ENCODE assay signal across 10 cellular contexts in genomic region chr3:124429129-124429815, GRCh38.
DNase-seq lines count a peak whose midpoint lies in the region; ATAC-seq, FAIRE-seq and TF ChIP-seq lines count a peak whose summit lies in the region.
"Had no signal": no experiment of that assay in that cellular context is flagged by ENCODE, and none has a peak within 500 bp of the region (broad histone marks: within the 10 kb centered on the region; RNA-seq: fewer than 3 reads in every experiment).

No MANE protein-coding gene starts in this region.

- BruUV-seq in HepG2 (replicated peaks; lab: Mats Ljungman, UMichigan): no TSS peak

- H3K9ac ChIP-seq in HepG2 (ENCODE audit: insufficient read depth, low read depth, low read length): no peak overlapping the region

- H4K20me1 ChIP-seq in HepG2 (ENCODE audit: insufficient read depth, low read length): no peaks in the 10 kb centered on the region

- H3K4me2 ChIP-seq in HepG2 (ENCODE audit: low read depth, low read length): no peak overlapping the region

- POLR2A ChIA-PET in HepG2 (lab: Yijun Ruan, JAX): no interaction called here

- peaks cover 0 to 4% of the 10 kb centered on the region in 2 experiments; a peak in 1 of 5 replicates for H3K27me3 ChIP-seq in HepG2 (ENCODE audit: control insufficient read depth in 1 of 2, insufficient read depth in 2 of 2, low read length in 2 of 2)

- no peak overlapping the region for H2AFZ ChIP-seq in HepG2 (ENCODE audit: low read length)

- TF ChIP-seq POLR2A in HepG2 (IDR thresholded peaks at IDR 0.05; ENCODE audit: insufficient read depth in 1 of 2, low read depth in 2 of 2, low read length in 2 of 2): no peak

- in situ Hi-C loops in HepG2 (cut with HindIII; ENCODE audit: extremely low pct_ligation_motif_present, low pct_unique_long_range_greater_than_20kb): no loop called here

- 1% methylated on average over 3 of the region's 3 CpGs for WGBS in HepG2 (ENCODE audit: low lambda C conversion rate)

- intact Hi-C loops in HepG2 (cut with micrococcal nuclease; ENCODE audit: unreplicated experiment): no loop called here

- CTCF ChIA-PET in HepG2 (lab: Yijun Ruan, JAX; ENCODE audit: low intra/inter-chr PET ratio, low total read pairs): no interaction called here

- no peak overlapping the region for H3K27ac ChIP-seq in HepG2 (ENCODE audit: extremely low read length, insufficient read depth, low read length)

- no peaks in the 10 kb centered on the region for H3K9me3 ChIP-seq in HepG2 (ENCODE audit: low read length)

- no peaks in the 10 kb centered on the region for H3K4me1 ChIP-seq in HepG2 (ENCODE audit: insufficient read depth, low read length)

- TF ChIP-seq RAD21 in HepG2 (CRISPR knock-in tag; IDR thresholded peaks at IDR 0.05): no peak

- H3K36me3 ChIP-seq in HepG2 (replicated peaks in 1 of 2; ENCODE audit: control insufficient read depth in 1 of 2, insufficient read depth in 2 of 2, low read length in 2 of 2): no peaks in the 10 kb centered on the region

- H3K4me3 ChIP-seq in fibroblast of villous mesenchyme (ENCODE audit: low read depth, low read length): no peak overlapping the region
- no peak overlapping the region for H3K4me3 ChIP-seq in HepG2 (replicated peaks in 1 of 3; ENCODE audit: insufficient read depth in 1 of 3, low read depth in 2 of 3, low read length in 3 of 3)

- TF ChIP-seq EP300 in HepG2 (IDR thresholded peaks at IDR 0.05; ENCODE audit: low read depth in 2 of 2, low read length in 2 of 2): no peak
- TF ChIP-seq EP300 in HepG2 (CRISPR knock-in tag; IDR thresholded peaks at IDR 0.05; ENCODE audit: borderline replicate concordance): no peak

- FAIRE-seq in HepG2 (lab: Jason Lieb, UNC): no peak

- no peak for ATAC-seq in HepG2

- peak; percentile 93 for DNase-seq in COLO829 (ENCODE audit: low spot score)
- peak; percentile 47 for DNase-seq in LHCN-M2 (ENCODE audit: low read depth)
- peak; percentile 15 to 30 for DNase-seq in SHP77 (lab: John Stamatoyannopoulos, UW)
- peak; percentile 53 for DNase-seq in fibroblast of villous mesenchyme (ENCODE audit: low read depth)
- DNase-seq in CD1c-positive myeloid dendritic cell (ENCODE audit: extremely low spot score): no peak
- no peak for DNase-seq in HepG2 (ENCODE audit: low spot score)
- no peak for DNase-seq in NK-92 (lab: John Stamatoyannopoulos, UW; ENCODE audit: unreplicated experiment)
- DNase-seq in stimulated activated CD4-positive, alpha-beta T cell treated with anti-CD3 and anti-CD28 coated beads, Interleukin-4, amount 100 ng/mL, for 4 hours: no peak
- DNase-seq: CD8-positive, alpha-beta memory T cell; effector memory CD4-positive, alpha-beta T cell had no signal

- no peaks in the 10 kb centered on the region for H3K79me2 ChIP-seq in HepG2 (ENCODE audit: insufficient read depth, low read length)

- TF ChIP-seq CTCF in fibroblast of villous mesenchyme (IDR thresholded peaks at IDR 0.05; ENCODE audit: insufficient read depth, low read depth, low read length): no peak
- TF ChIP-seq CTCF in HepG2 (CRISPR knock-in tag; IDR thresholded peaks at IDR 0.05): no peak

TF ChIP-seq in HepG2, 621 proteins besides CTCF, POLR2A, EP300 and RAD21 (continues in another document):
- TF ChIP-seq KIAA2018 (CRISPR knock-in tag; IDR thresholded peaks at IDR 0.05; ENCODE audit: borderline replicate concordance) (no peak), AFF4 (CRISPR knock-in tag; IDR thresholded peaks at IDR 0.05) (no peak)

Comparison
In these comparisons a context has a peak if more than half of its experiments do, and no peak if none do; other contexts are left out.
1. DNase-seq: peak in COLO829 (single experiment), LHCN-M2 (single experiment), SHP77 (2 of 2) and fibroblast of villous mesenchyme (single experiment); none in CD1c-positive myeloid dendritic cell (single experiment), HepG2 (single experiment), NK-92 (single experiment) and stimulated activated CD4-positive, alpha-beta T cell treated with anti-CD3 and anti-CD28 coated beads, Interleukin-4, amount 100 ng/mL, for 4 hours (0 of 2).